18 cellular contexts compared by ENCODE assay signal in the genomic region with DNA sequence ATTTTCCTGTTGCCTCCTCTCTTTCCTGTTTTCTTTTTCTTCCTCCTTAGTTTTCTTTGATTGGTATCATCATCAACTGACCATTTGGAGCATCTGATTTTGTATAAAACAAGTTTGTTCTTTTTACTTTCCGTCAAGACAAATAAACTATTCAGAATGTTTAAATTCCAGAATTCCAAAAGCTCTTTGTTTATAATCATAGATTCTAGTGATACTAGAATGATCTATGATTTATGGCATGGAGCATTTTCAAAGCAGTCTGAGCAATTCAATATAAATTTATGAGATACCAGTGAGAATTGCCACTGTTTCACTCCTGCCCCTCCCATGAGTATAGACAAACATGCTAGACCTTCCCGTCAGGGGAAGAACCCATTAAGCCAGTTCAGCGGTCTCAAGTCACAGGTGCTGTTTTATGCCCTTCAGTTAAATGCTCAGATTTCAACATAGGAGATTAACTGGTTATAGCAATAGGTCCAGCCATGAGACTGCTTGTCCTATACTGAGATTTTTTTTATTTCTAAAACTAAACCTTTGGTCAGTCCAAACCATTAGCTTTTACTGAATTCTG.
DNase-seq lines count a peak whose midpoint lies in the region; ATAC-seq and TF ChIP-seq lines count a peak whose summit lies in the region.
"Had no signal": no experiment of that assay in that cellular context is flagged by ENCODE, and none has a peak within 500 bp of the region (broad histone marks: within the 10 kb centered on the region; RNA-seq: fewer than 3 reads in every experiment).

No MANE protein-coding gene starts in this region.

- TF ChIP-seq CTCF in transverse colon (IDR thresholded peaks at IDR 0.05), result no peak

- in situ Hi-C loops in transverse colon (cut with MboI; ENCODE audit: low pct_ligation_motif_present in 1 of 4, low pct_unique_long_range_greater_than_20kb in 1 of 4, low sequenced_read_pairs in 3 of 4), result no loop called here

- no peaks in the 10 kb centered on the region for H3K36me3 ChIP-seq in transverse colon
- H3K36me3 ChIP-seq: ascending aorta, thoracic aorta had no signal

- H3K27ac ChIP-seq in epithelial cell of prostate, result no peak overlapping the region
- H3K27ac ChIP-seq in transverse colon, result no peak overlapping the region
- H3K27ac ChIP-seq: ascending aorta, dorsolateral prefrontal cortex, thoracic aorta had no signal

- 31 to 33% methylated on average over 1 to 3 of the region's 3 CpGs for WGBS in transverse colon (ENCODE audit: low coverage in 1 of 2), 2 donors

- no peak for TF ChIP-seq POLR2A in transverse colon (IDR thresholded peaks at IDR 0.05)

- intact Hi-C loops in transverse colon (cut with DNase I; ENCODE audit: low total_unique reads), result no loop called here
- intact Hi-C loops in Right ventricle myocardium inferior (cut with DNase I), result no loop called here

- DNase-seq in NCI-H510A treated with DMSO at 0.1 percent for 48 hours (lab: John Stamatoyannopoulos, UW) (peak; percentile 5), NCI-H510A (lab: John Stamatoyannopoulos, UW) (no peak), NCI-H524 treated with DMSO at 0.1 percent for 48 hours (lab: John Stamatoyannopoulos, UW) (peak; percentile 67), epithelial cell of prostate (ENCODE audit: low read depth, low spot score) (peak; percentile 6), transverse colon (peak; percentile 15), Right ventricle myocardium inferior (ENCODE audit: missing footprints) (no peak)
- DNase-seq: activated CD4-positive, CD25-positive, alpha-beta regulatory T cell treated with anti-CD3 and anti-CD28 coated beads, Interleukin-2, amount 50 U/mL, for 72 hours; activated naive CD4-positive, alpha-beta T cell treated with anti-CD3 and anti-CD28 coated beads, Interleukin-2, amount 50 U/mL, for 16 hours; activated T-cell treated with anti-CD3 and anti-CD28 coated beads, Interleukin-2, amount 50 U/mL, for 48 hours; dorsolateral prefrontal cortex; stimulated activated naive B cell treated with anti-CD40 and anti-IgM and Interleukin-4, amounts not matched to agents 10 μg/mL and 1 μg/mL and 100 μg/mL, for 72 hours had no signal

- H3K4me1 ChIP-seq in transverse colon, result peaks cover 0 to 8% (median 0%) of the 10 kb centered on the region in 4 donors
- H3K4me1 ChIP-seq: ascending aorta had no signal

- H3K27me3 ChIP-seq in transverse colon, result no peaks in the 10 kb centered on the region
- H3K27me3 ChIP-seq: ascending aorta, dorsolateral prefrontal cortex had no signal

- H3K4me3 ChIP-seq in transverse colon, result no peak overlapping the region
- H3K4me3 ChIP-seq: ascending aorta, dorsolateral prefrontal cortex, GM12878, GM23338, thoracic aorta had no signal

- no peak for TF ChIP-seq EP300 in transverse colon (IDR thresholded peaks at IDR 0.05; ENCODE audit: low read depth)

- H3K9me3 ChIP-seq in transverse colon, result no peaks in the 10 kb centered on the region
- H3K9me3 ChIP-seq: ascending aorta, thoracic aorta had no signal

- ATAC-seq in HG02970 (IDR thresholded peaks at IDR 0.05; ENCODE audit: low FRiP score, unreplicated experiment) (no peak), Right ventricle myocardium inferior (no peak)
- ATAC-seq in activated CD4-positive, CD25-positive, alpha-beta regulatory T cell treated with anti-CD3 and anti-CD28 coated beads, Interleukin-2, amount 50 U/mL, for 24 hours, result no peak
- ATAC-seq: GM12878; GM23338; left lobe of liver; stimulated activated naive B cell treated with anti-CD40 and anti-IgM and Interleukin-4, amounts not matched to agents 10 μg/mL and 1 μg/mL and 100 μg/mL, for 72 hours had no signal

Comparison
In these comparisons a context has a peak if more than half of its experiments do, and no peak if none do; other contexts are left out.
1. DNase-seq: peak in NCI-H510A treated with DMSO at 0.1 percent for 48 hours (single experiment), NCI-H524 treated with DMSO at 0.1 percent for 48 hours (single experiment), epithelial cell of prostate (single experiment) and transverse colon (single experiment); none in NCI-H510A (single experiment) and Right ventricle myocardium inferior (single experiment).